Comparison of ENCODE assay signal across 24 cellular contexts in genomic region chrX:150477364-150477763, GRCh38.
DNase-seq lines count a peak whose midpoint lies in the region; ATAC-seq and TF ChIP-seq lines count a peak whose summit lies in the region.
"Had no signal": no experiment of that assay in that cellular context is flagged by ENCODE, and none has a peak within 500 bp of the region (broad histone marks: within the 10 kb centered on the region; RNA-seq: fewer than 3 reads in every experiment).

No MANE protein-coding gene starts in this region.

- no peak overlapping the region for H3K4me3 Mint-ChIP-seq in activated CD4-positive, alpha-beta T cell treated with anti-CD3 and anti-CD28 coated beads, Interleukin-2, amount 10 ng/mL, durations not matched to agents 7 days and 5 days
- H3K4me3 Mint-ChIP-seq in CD4-positive, alpha-beta T cell = peak overlapping the region; percentile 60
- H3K4me3 Mint-ChIP-seq in memory B cell = peak overlapping the region; percentile 56

- H3K9me3 Mint-ChIP-seq in activated CD4-positive, alpha-beta T cell treated with anti-CD3 and anti-CD28 coated beads, Interleukin-2, amount 10 ng/mL, durations not matched to agents 7 days and 5 days = no peaks in the 10 kb centered on the region
- H3K9me3 Mint-ChIP-seq in CD4-positive, alpha-beta T cell = no peaks in the 10 kb centered on the region
- no peaks in the 10 kb centered on the region for H3K9me3 Mint-ChIP-seq in memory B cell
- H3K9me3 Mint-ChIP-seq: stimulated activated naive CD8-positive, alpha-beta T cell treated with anti-CD3 and anti-CD28 coated beads, Interleukin-15, amount 100 ng/mL, for 72 hours; T-cell had no signal

- DNase-seq in activated CD4-positive, alpha-beta T cell treated with anti-CD3 and anti-CD28 coated beads, Interleukin-2, amount 10 ng/mL, durations not matched to agents 7 days and 5 days = no peak
- no peak for DNase-seq in activated CD4-positive, alpha-beta T cell treated with anti-CD3 and anti-CD28 coated beads, Interleukin-2, amount 50 U/mL, for 48 hours
- no peak for DNase-seq in CD4-positive, alpha-beta T cell
- DNase-seq in NB4 (ENCODE audit: low read depth) (peak; percentile 26), memory B cell (ENCODE audit: low spot score in 2 of 2) (no peak), kidney tubule cell (ENCODE audit: low spot score) (no peak), hypothalamus (lab: John Stamatoyannopoulos, UW) (no peak)
- DNase-seq: activated CD4-positive, alpha-beta T cell treated with anti-CD3 and anti-CD28 coated beads for 4 hours; activated gamma-delta T cell treated with Interleukin-2 at 50 U/mL for 16 hours; amniotic stem cell; brain microvascular endothelial cell; Calu3; effector CD8-positive, alpha-beta T cell; islet precursor cell; MV-4-11; NCI-H146; NCI-H2107; NCI-H748 treated with DMSO at 0.1 percent for 48 hours; ovary; RPMI8226; stimulated activated naive CD8-positive, alpha-beta T cell treated with anti-CD3 and anti-CD28 coated beads, Interleukin-15, amount 100 ng/mL, for 72 hours; T-cell had no signal

- no peak for ATAC-seq in CD4-positive, alpha-beta T cell (ENCODE audit: poor library complexity)
- no peak for ATAC-seq in memory B cell (ENCODE audit: low read depth)
- ATAC-seq: HCT116; stimulated activated naive CD8-positive, alpha-beta T cell treated with anti-CD3 and anti-CD28 coated beads, Interleukin-15, amount 100 ng/mL, for 72 hours; T-cell had no signal

- TF ChIP-seq POLR2A in NB4 (IDR thresholded peaks at IDR 0.05; ENCODE audit: extremely low read depth, insufficient read length) = no peak

- CTCF ChIA-PET in activated CD4-positive, alpha-beta T cell treated with anti-CD3 and anti-CD28 coated beads, Interleukin-2, amount 10 ng/mL, durations not matched to agents 7 days and 5 days (lab: Charles Lee) = interaction anchor here (1.0 to 2.7 kb wide), 5 partner anchors 9 to 27 kb away, joined by 3 to 10 read pairs (median 6); no protein-coding TSS in a partner anchor
- CTCF ChIA-PET in CD4-positive, alpha-beta T cell (lab: Charles Lee) = no interaction called here

- H3K27ac ChIP-seq in CD4-positive, alpha-beta T cell (ENCODE audit: low read depth, low read length) = no peak overlapping the region
- H3K27ac ChIP-seq: brain microvascular endothelial cell, SJSA1 had no signal

- no peak overlapping the region for H3K4me3 ChIP-seq in NB4 (ENCODE audit: low read depth, low read length)
- H3K4me3 ChIP-seq: ovary, SJSA1 had no signal

- no peak for TF ChIP-seq CTCF in CD4-positive, alpha-beta T cell (IDR thresholded peaks at IDR 0.05)
- TF ChIP-seq CTCF in NB4 (IDR thresholded peaks at IDR 0.05; ENCODE audit: low read depth, low read length) = no peak

- H3K27me3 ChIP-seq in CD4-positive, alpha-beta T cell (ENCODE audit: control insufficient read depth, insufficient read depth, low read length) = no peaks in the 10 kb centered on the region
- H3K27me3 ChIP-seq: brain microvascular endothelial cell, ovary, SJSA1 had no signal

- POLR2A ChIA-PET in activated CD4-positive, alpha-beta T cell treated with anti-CD3 and anti-CD28 coated beads, Interleukin-2, amount 10 ng/mL, durations not matched to agents 7 days and 5 days (lab: Charles Lee) = no interaction called here
- POLR2A ChIA-PET in CD4-positive, alpha-beta T cell (lab: Charles Lee) = no interaction called here

- no peaks in the 10 kb centered on the region for H3K9me3 ChIP-seq in CD4-positive, alpha-beta T cell (ENCODE audit: control insufficient read depth, low read length)
- H3K9me3 ChIP-seq: ovary, SJSA1 had no signal

- peaks cover 6% of the 10 kb centered on the region for H3K36me3 Mint-ChIP-seq in activated CD4-positive, alpha-beta T cell treated with anti-CD3 and anti-CD28 coated beads, Interleukin-2, amount 10 ng/mL, durations not matched to agents 7 days and 5 days (ENCODE audit: low read depth)
- no peaks in the 10 kb centered on the region for H3K36me3 Mint-ChIP-seq in CD4-positive, alpha-beta T cell (ENCODE audit: low read depth)
- no peaks in the 10 kb centered on the region for H3K36me3 Mint-ChIP-seq in memory B cell
- H3K36me3 Mint-ChIP-seq: T-cell had no signal

- H3K27me3 Mint-ChIP-seq in activated CD4-positive, alpha-beta T cell treated with anti-CD3 and anti-CD28 coated beads, Interleukin-2, amount 10 ng/mL, durations not matched to agents 7 days and 5 days = no peaks in the 10 kb centered on the region
- H3K27me3 Mint-ChIP-seq in CD4-positive, alpha-beta T cell = no peaks in the 10 kb centered on the region
- no peaks in the 10 kb centered on the region for H3K27me3 Mint-ChIP-seq in memory B cell
- H3K27me3 Mint-ChIP-seq: stimulated activated naive CD8-positive, alpha-beta T cell treated with anti-CD3 and anti-CD28 coated beads, Interleukin-15, amount 100 ng/mL, for 72 hours had no signal

- peak overlapping the region; percentile 92 for H3K27ac Mint-ChIP-seq in activated CD4-positive, alpha-beta T cell treated with anti-CD3 and anti-CD28 coated beads, Interleukin-2, amount 10 ng/mL, durations not matched to agents 7 days and 5 days
- peak overlapping the region; percentile 36 for H3K27ac Mint-ChIP-seq in CD4-positive, alpha-beta T cell
- H3K27ac Mint-ChIP-seq in memory B cell = no peak overlapping the region
- H3K27ac Mint-ChIP-seq: stimulated activated naive CD8-positive, alpha-beta T cell treated with anti-CD3 and anti-CD28 coated beads, Interleukin-15, amount 100 ng/mL, for 72 hours had no signal

- H3K4me1 Mint-ChIP-seq in activated CD4-positive, alpha-beta T cell treated with anti-CD3 and anti-CD28 coated beads, Interleukin-2, amount 10 ng/mL, durations not matched to agents 7 days and 5 days = peaks cover 63% of the 10 kb centered on the region
- H3K4me1 Mint-ChIP-seq in CD4-positive, alpha-beta T cell (ENCODE audit: low read depth) = peaks cover 33% of the 10 kb centered on the region
- H3K4me1 Mint-ChIP-seq in memory B cell = peaks cover 12% of the 10 kb centered on the region

- intact Hi-C loops in CD4-positive, alpha-beta T cell (cut with DNase I, micrococcal nuclease) = no loop called here
